In genomic region chr13:49400755-49401659, GRCh38 we compare ENCODE assay signal across 8 cellular contexts. TPM values are rescaled to one million over a fixed set of nuclear protein-coding genes. Genes with fewer than 3 reads are reported as not detected.
DNase-seq lines count a peak whose midpoint lies in the region; ATAC-seq, FAIRE-seq and TF ChIP-seq lines count a peak whose summit lies in the region.

No MANE protein-coding gene starts in this region.

- no peak for TF ChIP-seq RAD21 in HepG2 (CRISPR knock-in tag; IDR thresholded peaks at IDR 0.05)

- BruUV-seq in mammary epithelial cell (replicated peaks; lab: Mats Ljungman, UMichigan) (no TSS peak), HepG2 (replicated peaks; lab: Mats Ljungman, UMichigan) (no TSS peak)

- H3K79me2 ChIP-seq in mammary epithelial cell (ENCODE audit: insufficient read depth, low read length) (no peaks in the 10 kb centered on the region), HepG2 (ENCODE audit: insufficient read depth, low read length) (no peaks in the 10 kb centered on the region)

- H2AFZ ChIP-seq in mammary epithelial cell (ENCODE audit: low read depth, low read length) (peak overlapping the region; percentile 76), HepG2 (ENCODE audit: low read length) (no peak overlapping the region)

- H3K4me2 ChIP-seq in mammary epithelial cell (ENCODE audit: insufficient read depth, low read depth, low read length), result peak overlapping the region; percentile 37
- no peak overlapping the region for H3K4me2 ChIP-seq in HepG2 (ENCODE audit: low read depth, low read length)

- no peak overlapping the region for H3K4me3 ChIP-seq in HL-60 (replicated peaks; ENCODE audit: insufficient read depth, low read length)
- H3K4me3 ChIP-seq in mammary epithelial cell (replicated peaks in 1 of 3; ENCODE audit: insufficient read depth in 1 of 3, low read depth in 2 of 3, low read length in 3 of 3), result no peak overlapping the region
- no peak overlapping the region for H3K4me3 ChIP-seq in HepG2 (replicated peaks in 1 of 3; ENCODE audit: insufficient read depth in 1 of 3, low read depth in 2 of 3, low read length in 3 of 3)
- H3K4me3 ChIP-seq in thymus (ENCODE audit: low read length), result no peak overlapping the region

- CTCF ChIA-PET in mammary epithelial cell (lab: Charles Lee; ENCODE audit: low non-redundant PET), result no interaction called here
- CTCF ChIA-PET in HepG2 (lab: Yijun Ruan, JAX; ENCODE audit: low intra/inter-chr PET ratio, low total read pairs), result no interaction called here

- 6% methylated on average over 7 of the region's 7 CpGs for WGBS in mammary epithelial cell (ENCODE audit: low coverage, missing lambda C conversion rate)
- 83% methylated on average over 7 of the region's 7 CpGs for WGBS in HepG2 (ENCODE audit: low lambda C conversion rate)
- 25% methylated on average over 7 of the region's 7 CpGs for WGBS in thymus

- H3K27me3 ChIP-seq in HL-60 (ENCODE audit: insufficient read depth, poor library complexity, severe bottlenecking), result no peaks in the 10 kb centered on the region
- no peaks in the 10 kb centered on the region for H3K27me3 ChIP-seq in mammary epithelial cell (ENCODE audit: insufficient read depth, low read length)
- H3K27me3 ChIP-seq in HepG2 (ENCODE audit: control insufficient read depth in 1 of 2, insufficient read depth in 2 of 2, low read length in 2 of 2), result no peaks in the 10 kb centered on the region
- H3K27me3 ChIP-seq in thymus (ENCODE audit: control insufficient read depth, insufficient read depth), result no peaks in the 10 kb centered on the region

- H3K9me3 ChIP-seq in mammary epithelial cell (replicated peaks; ENCODE audit: insufficient read depth, low read length), result no peaks in the 10 kb centered on the region
- H3K9me3 ChIP-seq in HepG2 (ENCODE audit: low read length), result no peaks in the 10 kb centered on the region
- H3K9me3 ChIP-seq in thymus (ENCODE audit: control insufficient read depth), result no peaks in the 10 kb centered on the region

- ATAC-seq in HepG2 (no peak), HG02571 (IDR thresholded peaks at IDR 0.05; ENCODE audit: unreplicated experiment) (no peak)

- dilution Hi-C loops in mammary epithelial cell (cut with HindIII; ENCODE audit: low sequenced_read_pairs), result no loop called here

- peak; percentile 28 for FAIRE-seq in HepG2 (lab: Jason Lieb, UNC)

- H4K20me1 ChIP-seq in mammary epithelial cell (ENCODE audit: insufficient read depth, low read length) (no peaks in the 10 kb centered on the region), HepG2 (ENCODE audit: insufficient read depth, low read length) (no peaks in the 10 kb centered on the region)

- no peaks in the 10 kb centered on the region for H3K36me3 ChIP-seq in mammary epithelial cell (ENCODE audit: insufficient read depth, low read length)
- H3K36me3 ChIP-seq in HepG2 (replicated peaks in 1 of 2; ENCODE audit: control insufficient read depth in 1 of 2, insufficient read depth in 2 of 2, low read length in 2 of 2), result no peaks in the 10 kb centered on the region
- H3K36me3 ChIP-seq in thymus (ENCODE audit: control insufficient read depth, insufficient read depth), result no peaks in the 10 kb centered on the region

- TF ChIP-seq CTCF in HL-60 (IDR thresholded peaks at IDR 0.05; ENCODE audit: insufficient read depth, low read length) (no peak), mammary epithelial cell (conservative IDR thresholded peaks at IDR 0.05 in 1 of 2, IDR thresholded peaks at IDR 0.05 in 1 of 2; ENCODE audit: extremely low read depth in 1 of 2, insufficient read depth in 1 of 2, low read depth in 1 of 2, low read length in 2 of 2) (no peak), HepG2 (CRISPR knock-in tag; IDR thresholded peaks at IDR 0.05) (no peak)

- H3K9ac ChIP-seq in mammary epithelial cell (ENCODE audit: insufficient read depth, low read length) (no peak overlapping the region), HepG2 (ENCODE audit: insufficient read depth, low read depth, low read length) (no peak overlapping the region)

- H3K27ac ChIP-seq in HL-60 (replicated peaks) (peak overlapping the region; percentile 13), mammary epithelial cell (ENCODE audit: insufficient read depth, low read depth, low read length) (no peak overlapping the region), HepG2 (ENCODE audit: extremely low read length, insufficient read depth, low read length) (no peak overlapping the region), thymus (ENCODE audit: low read depth) (peak overlapping the region; percentile 56)

- TF ChIP-seq POLR2A in HepG2 (IDR thresholded peaks at IDR 0.05; ENCODE audit: insufficient read depth in 1 of 2, low read depth in 2 of 2, low read length in 2 of 2), result no peak

- POLR2A ChIA-PET in HepG2 (lab: Yijun Ruan, JAX), result no interaction called here

- TF ChIP-seq EP300 in HepG2 (IDR thresholded peaks at IDR 0.05; ENCODE audit: low read depth in 2 of 2, low read length in 2 of 2) (no peak), HepG2 (CRISPR knock-in tag; IDR thresholded peaks at IDR 0.05; ENCODE audit: borderline replicate concordance) (no peak)

- intact Hi-C loops in mammary epithelial cell (cut with micrococcal nuclease), result no loop called here
- intact Hi-C loops in HepG2 (cut with micrococcal nuclease; ENCODE audit: unreplicated experiment), result no loop called here

- DNase-seq in GM03348 (ENCODE audit: low spot score) (peak; percentile 12), HL-60 (ENCODE audit: low read depth in 1 of 2, low spot score in 1 of 2) (peak in 1 of 2 experiments; percentile 56), mammary epithelial cell (peak; percentile 2), HepG2 (ENCODE audit: low spot score) (no peak), NCI-H146 treated with DMSO at 0.1 percent for 48 hours (lab: John Stamatoyannopoulos, UW; ENCODE audit: unreplicated experiment) (no peak), SKM-1 (lab: John Stamatoyannopoulos, UW; ENCODE audit: unreplicated experiment) (no peak)

- in situ Hi-C loops in mammary epithelial cell (cut with MboI; ENCODE audit: low sequenced_read_pairs in 2 of 2), result no loop called here
- in situ Hi-C loops in HepG2 (cut with HindIII; ENCODE audit: extremely low pct_ligation_motif_present, low pct_unique_long_range_greater_than_20kb), result no loop called here

- peaks cover 6% of the 10 kb centered on the region for H3K4me1 ChIP-seq in mammary epithelial cell (ENCODE audit: insufficient read depth, low read length)
- H3K4me1 ChIP-seq in HepG2 (ENCODE audit: insufficient read depth, low read length), result no peaks in the 10 kb centered on the region
- no peaks in the 10 kb centered on the region for H3K4me1 ChIP-seq in thymus (ENCODE audit: control insufficient read depth, insufficient read depth, low read length)

RNA-seq across cellular contexts. Expression of gene CAB39L, which starts 42.9 kb away (rescaled TPM):
- 1 to 10 TPM; 5.7 to 8.0 TPM for total RNA-seq in mammary epithelial cell
- 3.6 TPM for polyA plus RNA-seq in mammary epithelial cell
- polyA minus RNA-seq in mammary epithelial cell, result 1.6 TPM
- 6.1 and 8.3 TPM in 2 replicates for total RNA-seq in HepG2 (2016; rRNA removed; fragmentation: Illumina TruSeq; extraction: Trizol)
- 2.2 TPM in 2 replicates for total RNA-seq in HepG2 (2016; cell fraction: cytosol; rRNA removed; fragmentation: Illumina TruSeq; extraction: Trizol; ENCODE audit: low read depth)
- total RNA-seq in HepG2 (2016; cell fraction: insoluble cytoplasmic fraction; rRNA removed; fragmentation: Illumina TruSeq; extraction: Trizol), result 5.6 and 8.5 TPM in 2 replicates
- 6.0 and 6.4 TPM in 2 replicates for total RNA-seq in HepG2 (2016; cell fraction: membrane; rRNA removed; fragmentation: Illumina TruSeq; extraction: Trizol)
- total RNA-seq in HepG2 (2016; cell fraction: nucleus; rRNA removed; fragmentation: Illumina TruSeq; extraction: Trizol), result 3.9 and 4.0 TPM in 2 replicates
- polyA plus RNA-seq in HepG2 (2011; rRNA removed), result 2.2 and 3.1 TPM in 2 replicates
- 1.7 and 2.4 TPM in 2 replicates for polyA plus RNA-seq in HepG2 (2011; cell fraction: cytosol; rRNA removed)
- 1.00 and 1.1 TPM in 2 replicates for polyA plus RNA-seq in HepG2 (2011; cell fraction: nucleus; rRNA removed)
- polyA plus RNA-seq in HepG2 (2012), result 2.9 and 3.9 TPM in 2 replicates
- polyA plus RNA-seq in HepG2 (2016; cell fraction: cytosol; fragmentation: Illumina TruSeq; extraction: Trizol; ENCODE audit: low read depth), result 1.5 and 2.1 TPM in 2 replicates
- polyA plus RNA-seq in HepG2 (2016; cell fraction: insoluble cytoplasmic fraction; fragmentation: Illumina TruSeq; extraction: Trizol; ENCODE audit: low read depth), result 7.8 and 8.2 TPM in 2 replicates
- 4.1 and 4.4 TPM in 2 replicates for polyA plus RNA-seq in HepG2 (2016; cell fraction: membrane; fragmentation: Illumina TruSeq; extraction: Trizol; ENCODE audit: low read depth)
- 3.4 and 4.1 TPM in 2 replicates for polyA plus RNA-seq in HepG2 (2016; cell fraction: nucleus; fragmentation: Illumina TruSeq; extraction: Trizol; ENCODE audit: insufficient read depth, low read depth)
- 1.5 and 4.9 TPM in 2 replicates for polyA minus RNA-seq in HepG2 (2011; rRNA and poly(A)+ RNA removed; ENCODE audit: low replicate concordance)
- polyA minus RNA-seq in HepG2 (2011; cell fraction: cytosol; rRNA and poly(A)+ RNA removed), result 2.0 and 3.7 TPM in 2 replicates
- polyA minus RNA-seq in HepG2 (2011; cell fraction: nucleus; rRNA and poly(A)+ RNA removed), result 4.4 and 4.5 TPM in 2 replicates
- polyA plus RNA-seq in thymus, result 7.6 TPM

RNA-seq across cellular contexts. Expression of gene SETDB2, which starts 43.1 kb away (rescaled TPM):
- total RNA-seq in mammary epithelial cell, result 10 to 100 TPM in 1 of 2 donors, 1 to 10 TPM in 1; 8.1 to 10.2 TPM
- polyA plus RNA-seq in mammary epithelial cell, result 2.2 TPM
- 4.1 TPM for polyA minus RNA-seq in mammary epithelial cell
- total RNA-seq in HepG2 (2016; rRNA removed; fragmentation: Illumina TruSeq; extraction: Trizol), result 8.7 and 9.5 TPM in 2 replicates
- total RNA-seq in HepG2 (2016; cell fraction: cytosol; rRNA removed; fragmentation: Illumina TruSeq; extraction: Trizol; ENCODE audit: low read depth), result 6.9 and 7.8 TPM in 2 replicates
- total RNA-seq in HepG2 (2016; cell fraction: insoluble cytoplasmic fraction; rRNA removed; fragmentation: Illumina TruSeq; extraction: Trizol), result 8.3 and 9.7 TPM in 2 replicates
- 8.2 and 9.2 TPM in 2 replicates for total RNA-seq in HepG2 (2016; cell fraction: membrane; rRNA removed; fragmentation: Illumina TruSeq; extraction: Trizol)
- 13.6 and 15.9 TPM in 2 replicates for total RNA-seq in HepG2 (2016; cell fraction: nucleus; rRNA removed; fragmentation: Illumina TruSeq; extraction: Trizol)
- 6.1 and 8.1 TPM in 2 replicates for polyA plus RNA-seq in HepG2 (2011; rRNA removed)
- 2.2 and 3.0 TPM in 2 replicates for polyA plus RNA-seq in HepG2 (2011; cell fraction: cytosol; rRNA removed)
- 6.3 and 8.6 TPM in 2 replicates for polyA plus RNA-seq in HepG2 (2011; cell fraction: nucleus; rRNA removed)
- polyA plus RNA-seq in HepG2 (2012), result 7.9 and 8.3 TPM in 2 replicates
- 1.1 and 2.0 TPM in 2 replicates for polyA plus RNA-seq in HepG2 (2016; cell fraction: cytosol; fragmentation: Illumina TruSeq; extraction: Trizol; ENCODE audit: low read depth)
- polyA plus RNA-seq in HepG2 (2016; cell fraction: insoluble cytoplasmic fraction; fragmentation: Illumina TruSeq; extraction: Trizol; ENCODE audit: low read depth), result 7.2 and 7.5 TPM in 2 replicates
- polyA plus RNA-seq in HepG2 (2016; cell fraction: membrane; fragmentation: Illumina TruSeq; extraction: Trizol; ENCODE audit: low read depth), result 3.4 TPM in 2 replicates
- 16.0 and 16.3 TPM in 2 replicates for polyA plus RNA-seq in HepG2 (2016; cell fraction: nucleus; fragmentation: Illumina TruSeq; extraction: Trizol; ENCODE audit: insufficient read depth, low read depth)
- polyA minus RNA-seq in HepG2 (2011; rRNA and poly(A)+ RNA removed; ENCODE audit: low replicate concordance), result 1.6 and 2.4 TPM in 2 replicates
- polyA minus RNA-seq in HepG2 (2011; cell fraction: cytosol; rRNA and poly(A)+ RNA removed), result 5.6 and 6.7 TPM in 2 replicates
- 23.7 and 25.6 TPM in 2 replicates for polyA minus RNA-seq in HepG2 (2011; cell fraction: nucleus; rRNA and poly(A)+ RNA removed)
- 8.1 TPM for polyA plus RNA-seq in thymus

Comparison
In these comparisons a context has a peak if more than half of its experiments do, and no peak if none do; other contexts are left out.
1. DNase-seq: peak in GM03348 (single experiment) and mammary epithelial cell (single experiment); none in HepG2 (single experiment), NCI-H146 treated with DMSO at 0.1 percent for 48 hours (single experiment) and SKM-1 (single experiment).
2. H3K27ac ChIP-seq: peak in HL-60 (single experiment) and thymus (single experiment); none in mammary epithelial cell (single experiment) and HepG2 (single experiment).